In the genomic region with DNA sequence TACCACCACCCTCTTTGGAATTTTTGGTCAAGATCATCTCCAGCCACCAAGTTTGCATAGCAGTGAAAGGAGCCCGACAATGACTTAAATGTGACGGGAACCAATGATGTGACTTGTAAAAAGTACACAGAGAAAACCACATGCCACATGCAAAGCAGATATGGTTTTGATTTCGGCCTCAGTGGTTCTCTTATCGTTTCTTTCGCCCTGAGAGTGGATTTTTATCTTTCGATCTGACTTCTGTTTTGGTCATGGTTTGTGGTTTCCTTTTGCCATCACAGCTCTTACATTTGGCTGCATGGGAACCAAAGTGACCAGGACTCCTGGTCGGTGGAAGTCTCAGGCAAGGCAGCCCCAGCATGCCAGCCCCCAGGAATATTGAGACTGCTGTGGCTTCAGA, we compare ENCODE assay signal across 9 cellular contexts. TPM values are rescaled to one million over a fixed set of nuclear protein-coding genes. Genes with fewer than 3 reads are reported as not detected.
DNase-seq lines count a peak whose midpoint lies in the region; ATAC-seq, FAIRE-seq and TF ChIP-seq lines count a peak whose summit lies in the region.
"Had no signal": no experiment of that assay in that cellular context is flagged by ENCODE, and none has a peak within 500 bp of the region (broad histone marks: within the 10 kb centered on the region; RNA-seq: fewer than 3 reads in every experiment).

No MANE protein-coding gene starts in this region.

- no peak overlapping the region for H3K9ac ChIP-seq in GM12878 (ENCODE audit: control insufficient read depth, insufficient read depth, low read length)

- intact Hi-C loops in GM12878 (cut with micrococcal nuclease; ENCODE audit: unreplicated experiment) (no loop called here), left lung (cut with DNase I) (no loop called here)

- POLR2A ChIA-PET in GM12878 (lab: Charles Lee), result no interaction called here

- H3K27me3 ChIP-seq in GM06990 (replicated peaks; ENCODE audit: control insufficient read depth, insufficient read depth, low read length), result no peaks in the 10 kb centered on the region; the same call in 1 of the 2 replicates
- no peaks in the 10 kb centered on the region; a peak in 1 of 4 replicates for H3K27me3 ChIP-seq in GM12878 (replicated peaks in 1 of 2; ENCODE audit: control insufficient read depth in 2 of 2, insufficient read depth in 2 of 2, low read length in 1 of 2)
- no peaks in the 10 kb centered on the region for H3K27me3 ChIP-seq in left lung

- H3K9me3 ChIP-seq in GM12878 (replicated peaks; ENCODE audit: control insufficient read depth, insufficient read depth, low read length) (peaks cover 7% of the 10 kb centered on the region), left lung (no peaks in the 10 kb centered on the region)

- no peak for TF ChIP-seq RAD21 in GM12878 (IDR thresholded peaks at IDR 0.05; ENCODE audit: insufficient read depth, low read depth, low read length)

- no peaks in the 10 kb centered on the region for H4K20me1 ChIP-seq in GM12878 (ENCODE audit: control insufficient read depth, insufficient read depth)

- no peak overlapping the region for H3K4me3 ChIP-seq in GM06990 (replicated peaks; ENCODE audit: low read depth, low read length)
- no peak overlapping the region for H3K4me3 ChIP-seq in GM12878
- no peak overlapping the region for H3K4me3 ChIP-seq in left lung

- SMC1A ChIA-PET in GM12878 (lab: Charles Lee; ENCODE audit: uncharacterized antibody, unreplicated experiment), result no interaction called here

- TF ChIP-seq CTCF in GM06990 (IDR thresholded peaks at IDR 0.05; ENCODE audit: insufficient read depth, low read length, poor library complexity, severe bottlenecking) (no peak), GM12878 (IDR thresholded peaks at IDR 0.05 in 2 of 3, conservative IDR thresholded peaks at IDR 0.05 in 1 of 3; ENCODE audit: control insufficient read depth in 2 of 3, extremely low read depth in 1 of 3, insufficient read depth in 1 of 3, low read depth in 3 of 3, low read length in 3 of 3) (no peak), left lung (IDR thresholded peaks at IDR 0.05) (no peak)

- TF ChIP-seq POLR2A in GM12878 (IDR thresholded peaks at IDR 0.05; ENCODE audit: low read depth, low read length), result no peak

- H3K27ac ChIP-seq in GM12878 (ENCODE audit: control insufficient read depth, insufficient read depth) (no peak overlapping the region), left lung (no peak overlapping the region)
- H3K27ac ChIP-seq: HL-60 had no signal

- WGBS in GM12878 (ENCODE audit: insufficient coverage, insufficient replicate concordance, low lambda C conversion rate, missing lambda C conversion rate), result 3% methylated on average over 7 of the region's 7 CpGs

- peak; percentile 77 to 82; a peak in 3 of 4 replicates for TF ChIP-seq EP300 in GM12878 (IDR thresholded peaks at IDR 0.05; ENCODE audit: borderline replicate concordance in 1 of 2, control insufficient read depth in 1 of 2, low read depth in 2 of 2, low read length in 2 of 2)

- BruUV-seq in GM12878 (replicated peaks; lab: Mats Ljungman, UMichigan), result no TSS peak

- H3K36me3 ChIP-seq in GM06990 (ENCODE audit: control insufficient read depth, insufficient read depth, low read length), result no peaks in the 10 kb centered on the region
- no peaks in the 10 kb centered on the region for H3K36me3 ChIP-seq in GM12878 (ENCODE audit: control insufficient read depth in 2 of 2, insufficient read depth in 2 of 2, low read length in 1 of 2)
- H3K36me3 ChIP-seq in left lung, result no peaks in the 10 kb centered on the region

- RAD21 ChIA-PET in GM12878 (lab: Charles Lee; ENCODE audit: unreplicated experiment), result no interaction called here

- no peak overlapping the region for H2AFZ ChIP-seq in GM12878 (ENCODE audit: control insufficient read depth, low read depth, low read length)

- no peaks in the 10 kb centered on the region for H3K79me2 ChIP-seq in GM12878 (ENCODE audit: control insufficient read depth, insufficient read depth, low read length)

- CTCF ChIA-PET in GM12878 (lab: Yijun Ruan, JAX), result no interaction called here

- DNase-seq in GM06990 (ENCODE audit: extremely low read depth, insufficient read length), result peak; percentile 76
- peak; percentile 89 for DNase-seq in GM12878 (ENCODE audit: low read depth, low spot score)
- no peak for DNase-seq in activated gamma-delta T cell (lab: John Stamatoyannopoulos, UW)
- DNase-seq in NOMO-1 treated with DMSO at 0.1 percent for 48 hours (lab: John Stamatoyannopoulos, UW; ENCODE audit: unreplicated experiment), result no peak
- no peak for DNase-seq in left lung
- DNase-seq in left lobe of liver (ENCODE audit: low spot score), result no peak

- peak; percentile 76 for FAIRE-seq in GM12878 (lab: Jason Lieb, UNC)

- in situ Hi-C loops in GM12878 (cut with MboI), result no loop called here

- H3K4me1 ChIP-seq in GM12878 (ENCODE audit: control insufficient read depth, insufficient read depth, low read length), result no peaks in the 10 kb centered on the region; the same call in none of the 2 replicates
- peaks cover 8 to 20% of the 10 kb centered on the region in 2 donors for H3K4me1 ChIP-seq in left lung

- ATAC-seq in GM21367 (IDR thresholded peaks at IDR 0.05; ENCODE audit: unreplicated experiment) (peak; percentile 94), HG03469 (IDR thresholded peaks at IDR 0.05; ENCODE audit: unreplicated experiment) (peak; percentile 96), GM12878 (peak; percentile 98), left lung (no peak), left lobe of liver (no peak)

- no peak overlapping the region for H3K4me2 ChIP-seq in GM12878 (ENCODE audit: control insufficient read depth, insufficient read depth)

TF ChIP-seq in GM12878, 131 proteins besides CTCF, POLR2A, EP300 and RAD21 (continues in another document):
- TF ChIP-seq ZBTB40 (IDR thresholded peaks at IDR 0.05; ENCODE audit: borderline replicate concordance), result peak; percentile 38; the same call in 1 of the 2 replicates
- TF ChIP-seq, protein P1, sequence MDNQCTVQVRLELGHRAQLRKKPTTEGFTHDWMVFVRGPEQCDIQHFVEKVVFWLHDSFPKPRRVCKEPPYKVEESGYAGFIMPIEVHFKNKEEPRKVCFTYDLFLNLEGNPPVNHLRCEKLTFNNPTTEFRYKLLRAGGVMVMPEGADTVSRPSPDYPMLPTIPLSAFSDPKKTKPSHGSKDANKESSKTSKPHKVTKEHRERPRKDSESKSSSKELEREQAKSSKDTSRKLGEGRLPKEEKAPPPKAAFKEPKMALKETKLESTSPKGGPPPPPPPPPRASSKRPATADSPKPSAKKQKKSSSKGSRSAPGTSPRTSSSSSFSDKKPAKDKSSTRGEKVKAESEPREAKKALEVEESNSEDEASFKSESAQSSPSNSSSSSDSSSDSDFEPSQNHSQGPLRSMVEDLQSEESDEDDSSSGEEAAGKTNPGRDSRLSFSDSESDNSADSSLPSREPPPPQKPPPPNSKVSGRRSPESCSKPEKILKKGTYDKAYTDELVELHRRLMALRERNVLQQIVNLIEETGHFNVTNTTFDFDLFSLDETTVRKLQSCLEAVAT (IDR thresholded peaks at IDR 0.05), result peak; percentile 99
- peak; percentile 47; the same call in 1 of the 2 replicates for TF ChIP-seq GABPA (IDR thresholded peaks at IDR 0.05; ENCODE audit: low read depth)
- peak; percentile 99 for TF ChIP-seq PAX5 (IDR thresholded peaks at IDR 0.05; ENCODE audit: borderline replicate concordance, low read depth, low read length)
- TF ChIP-seq MTA2 (IDR thresholded peaks at IDR 0.05; ENCODE audit: low read depth), result peak; percentile 92

RNA-seq across cellular contexts. Expression of gene TCF7L2, which starts 31.5 kb away (rescaled TPM):
- total RNA-seq in GM12878 (2013; cell fraction: nucleolus; rRNA removed), result 2.3 and 4.3 TPM in 2 replicates
- total RNA-seq in GM12878 (2014; rRNA removed) (0.05 TPM in 1 of 2 replicates, not detected in the other), GM12878 (2014; rRNA removed; fragmentation: Illumina TruSeq; extraction: Trizol) (not detected in 2 replicates), GM12878 (2021) (0.21 and 1.1 TPM in 2 replicates), left lung (10 to 100 TPM; 25.1 to 27.7 TPM), left lobe of liver (18.7 TPM)
- polyA plus RNA-seq in GM12878 (2011; ENCODE audit: low read depth), result 0.12 TPM
- polyA plus RNA-seq in GM12878 (2011; rRNA removed) (0.20 and 0.53 TPM in 2 replicates), GM12878 (2014; fragmentation: Illumina TruSeq; extraction: Trizol) (0.24 TPM in 1 of 2 replicates, not detected in the other), GM12878 (2014; fragmentation: Nextera tagmentation; extraction: Ambion mirVana) (under 1 TPM in 1 of 2 experiments, not detected in 1; 0.02 TPM), GM12878 (2014; rRNA removed) (0.15 and 0.46 TPM in 2 replicates), GM12878 (2016; fragmentation: Nextera tagmentation; extraction: Ambion mirVana) (under 1 TPM in 1 of 2 experiments, not detected in 1; 0.06 TPM)
- 0.34 and 0.43 TPM in 2 replicates for polyA plus RNA-seq in GM12878 (2011; cell fraction: cytosol; rRNA removed)
- polyA plus RNA-seq in GM12878 (2011; cell fraction: nucleus; rRNA removed), result 0.72 and 1.5 TPM in 2 replicates
- 0.66 and 0.69 TPM in 2 replicates for polyA plus RNA-seq in GM12878 (2012)
- 0.36 TPM in 1 of 2 replicates, not detected in the other for polyA minus RNA-seq in GM12878 (2011; rRNA and poly(A)+ RNA removed)
- 0.62 TPM in 1 of 2 replicates, not detected in the other for polyA minus RNA-seq in GM12878 (2011; cell fraction: cytosol; rRNA and poly(A)+ RNA removed)
- 0.38 and 0.60 TPM in 2 replicates for polyA minus RNA-seq in GM12878 (2011; cell fraction: nucleus; rRNA and poly(A)+ RNA removed)

Comparison
In these comparisons a context has a peak if more than half of its experiments do, and no peak if none do; other contexts are left out.
1. DNase-seq: peak in GM06990 (single experiment) and GM12878 (single experiment); none in activated gamma-delta T cell (single experiment), NOMO-1 treated with DMSO at 0.1 percent for 48 hours (single experiment), left lung (0 of 2) and left lobe of liver (single experiment).
2. ATAC-seq: peak in GM21367 (single experiment), HG03469 (single experiment) and GM12878 (single experiment); none in left lung (single experiment) and left lobe of liver (single experiment).